In genomic region chr5:106876665-106877194, GRCh38 we compare ENCODE assay signal across 21 cellular contexts.
DNase-seq lines count a peak whose midpoint lies in the region; ATAC-seq and TF ChIP-seq lines count a peak whose summit lies in the region.
"Had no signal": no experiment of that assay in that cellular context is flagged by ENCODE, and none has a peak within 500 bp of the region (broad histone marks: within the 10 kb centered on the region; RNA-seq: fewer than 3 reads in every experiment).

No MANE protein-coding gene starts in this region.

- H3K9me3 Mint-ChIP-seq in Calu3 (ENCODE audit: low read depth, unreplicated experiment) = no peaks in the 10 kb centered on the region

- H3K4me3 ChIP-seq in fibroblast of mammary gland (ENCODE audit: control insufficient read depth, low read depth, low read length) (no peak overlapping the region), right cardiac atrium (ENCODE audit: low read length) (no peak overlapping the region)
- H3K4me3 ChIP-seq: coronary artery, esophagus squamous epithelium, heart right ventricle, mucosa of descending colon, right lobe of liver had no signal

- ATAC-seq in HG03571 (IDR thresholded peaks at IDR 0.05; ENCODE audit: unreplicated experiment) (no peak), right cardiac atrium (no peak), HG02852 (IDR thresholded peaks at IDR 0.05; ENCODE audit: unreplicated experiment) (no peak)
- ATAC-seq: mucosa of descending colon, PC-3 had no signal

- peaks cover 19% of the 10 kb centered on the region for H3K36me3 Mint-ChIP-seq in Calu3 (ENCODE audit: insufficient read depth, unreplicated experiment)

- no peaks in the 10 kb centered on the region for H3K27me3 Mint-ChIP-seq in Calu3 (ENCODE audit: unreplicated experiment)

- no peaks in the 10 kb centered on the region for H3K4me1 ChIP-seq in right cardiac atrium (ENCODE audit: control insufficient read depth, insufficient read depth, low read length)
- H3K4me1 ChIP-seq: esophagus squamous epithelium, heart right ventricle, right lobe of liver had no signal

- no TSS peak for BruUV-seq in Calu3 (replicated peaks; lab: Mats Ljungman, UMichigan)

- H3K4me1 Mint-ChIP-seq in Calu3 (ENCODE audit: low read depth, unreplicated experiment) = peaks cover 37% of the 10 kb centered on the region

- CTCF ChIA-PET in Calu3 (lab: Charles Lee) = interaction anchor here (1.4 kb wide), 1 partner anchor 422 kb away, joined by 4 read pairs; no protein-coding TSS in a partner anchor

- H3K27me3 ChIP-seq in right cardiac atrium (ENCODE audit: control insufficient read depth, insufficient read depth) = no peaks in the 10 kb centered on the region
- H3K27me3 ChIP-seq: esophagus squamous epithelium, heart right ventricle, right lobe of liver had no signal

- TF ChIP-seq RAD21 in Ishikawa (IDR thresholded peaks at IDR 0.05; ENCODE audit: low read depth) = no peak

- WGBS in right cardiac atrium = 90% methylated on average over 7 of the region's 7 CpGs

- DNase-seq in COR-L47 (lab: John Stamatoyannopoulos, UW) (peak; percentile 39), RKO (ENCODE audit: low spot score) (peak; percentile 32), fibroblast of mammary gland (ENCODE audit: low read depth) (peak; percentile 7), Calu3 (no peak), right cardiac atrium (no peak)
- DNase-seq: activated effector memory CD4-positive, alpha-beta T cell treated with anti-CD3 and anti-CD28 coated beads, Interleukin-2, amount 50 U/mL, for 16 hours; anterior cingulate cortex; esophagus squamous epithelium; heart right ventricle; NCI-H1105 treated with DMSO at 0.1 percent for 48 hours; NCI-H446 treated with DMSO at 0.1 percent for 48 hours; PC-3; right lobe of liver; stimulated activated CD4-positive, alpha-beta T cell treated with anti-CD3 and anti-CD28 coated beads, Interleukin-1b, Interleukin-23, amount 100 ng/mL, for 48 hours; substantia nigra had no signal

- no peak for TF ChIP-seq EP300 in Ishikawa (IDR thresholded peaks at IDR 0.05; ENCODE audit: borderline replicate concordance)

- no peak overlapping the region for H3K27ac Mint-ChIP-seq in Calu3 (ENCODE audit: unreplicated experiment)

- no peak overlapping the region for H3K4me3 Mint-ChIP-seq in Calu3 (ENCODE audit: low read depth, unreplicated experiment)

- TF ChIP-seq CTCF in fibroblast of mammary gland (conservative IDR thresholded peaks at IDR 0.05; ENCODE audit: control insufficient read depth, insufficient read depth, low read depth, low read length) = no peak
- no peak for TF ChIP-seq CTCF in Calu3 (IDR thresholded peaks at IDR 0.05; ENCODE audit: unreplicated experiment)

- intact Hi-C loops in Calu3 (cut with micrococcal nuclease; ENCODE audit: unreplicated experiment) = loop anchor here (10.0 kb wide), 3 partner anchors 408 to 798 kb away; partner anchors contain the start of gene EFNA5
- intact Hi-C loops in right cardiac atrium (cut with DNase I) = loop anchor here in 1 of 4 donors (10.0 kb wide), 1 partner anchor 612 kb away; no protein-coding TSS in a partner anchor

- H3K9me3 ChIP-seq in right cardiac atrium (ENCODE audit: control insufficient read depth, low read length) = no peaks in the 10 kb centered on the region
- H3K9me3 ChIP-seq: esophagus squamous epithelium, right lobe of liver had no signal

- H3K27ac ChIP-seq in right cardiac atrium (ENCODE audit: low read length) = no peak overlapping the region
- H3K27ac ChIP-seq: coronary artery, esophagus squamous epithelium, heart right ventricle, right lobe of liver, VCaP had no signal

TF ChIP-seq in Ishikawa, 13 proteins besides CTCF, POLR2A, EP300 and RAD21:
- TF ChIP-seq, protein P1, sequence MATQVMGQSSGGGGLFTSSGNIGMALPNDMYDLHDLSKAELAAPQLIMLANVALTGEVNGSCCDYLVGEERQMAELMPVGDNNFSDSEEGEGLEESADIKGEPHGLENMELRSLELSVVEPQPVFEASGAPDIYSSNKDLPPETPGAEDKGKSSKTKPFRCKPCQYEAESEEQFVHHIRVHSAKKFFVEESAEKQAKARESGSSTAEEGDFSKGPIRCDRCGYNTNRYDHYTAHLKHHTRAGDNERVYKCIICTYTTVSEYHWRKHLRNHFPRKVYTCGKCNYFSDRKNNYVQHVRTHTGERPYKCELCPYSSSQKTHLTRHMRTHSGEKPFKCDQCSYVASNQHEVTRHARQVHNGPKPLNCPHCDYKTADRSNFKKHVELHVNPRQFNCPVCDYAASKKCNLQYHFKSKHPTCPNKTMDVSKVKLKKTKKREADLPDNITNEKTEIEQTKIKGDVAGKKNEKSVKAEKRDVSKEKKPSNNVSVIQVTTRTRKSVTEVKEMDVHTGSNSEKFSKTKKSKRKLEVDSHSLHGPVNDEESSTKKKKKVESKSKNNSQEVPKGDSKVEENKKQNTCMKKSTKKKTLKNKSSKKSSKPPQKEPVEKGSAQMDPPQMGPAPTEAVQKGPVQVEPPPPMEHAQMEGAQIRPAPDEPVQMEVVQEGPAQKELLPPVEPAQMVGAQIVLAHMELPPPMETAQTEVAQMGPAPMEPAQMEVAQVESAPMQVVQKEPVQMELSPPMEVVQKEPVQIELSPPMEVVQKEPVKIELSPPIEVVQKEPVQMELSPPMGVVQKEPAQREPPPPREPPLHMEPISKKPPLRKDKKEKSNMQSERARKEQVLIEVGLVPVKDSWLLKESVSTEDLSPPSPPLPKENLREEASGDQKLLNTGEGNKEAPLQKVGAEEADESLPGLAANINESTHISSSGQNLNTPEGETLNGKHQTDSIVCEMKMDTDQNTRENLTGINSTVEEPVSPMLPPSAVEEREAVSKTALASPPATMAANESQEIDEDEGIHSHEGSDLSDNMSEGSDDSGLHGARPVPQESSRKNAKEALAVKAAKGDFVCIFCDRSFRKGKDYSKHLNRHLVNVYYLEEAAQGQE (IDR thresholded peaks at IDR 0.05; ENCODE audit: low read depth) = no peak
- no peak for TF ChIP-seq NFIC (IDR thresholded peaks at IDR 0.05)
- TF ChIP-seq, protein P2, sequence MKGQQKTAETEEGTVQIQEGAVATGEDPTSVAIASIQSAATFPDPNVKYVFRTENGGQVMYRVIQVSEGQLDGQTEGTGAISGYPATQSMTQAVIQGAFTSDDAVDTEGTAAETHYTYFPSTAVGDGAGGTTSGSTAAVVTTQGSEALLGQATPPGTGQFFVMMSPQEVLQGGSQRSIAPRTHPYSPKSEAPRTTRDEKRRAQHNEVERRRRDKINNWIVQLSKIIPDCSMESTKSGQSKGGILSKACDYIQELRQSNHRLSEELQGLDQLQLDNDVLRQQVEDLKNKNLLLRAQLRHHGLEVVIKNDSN (IDR thresholded peaks at IDR 0.05) = peak; percentile 33; the same call in 1 of the 2 replicates
- TF ChIP-seq YY1 (IDR thresholded peaks at IDR 0.05; ENCODE audit: low read depth) = 0 out of 2 replicates have a peak, but pooled peaks have one; percentile 14
- no peak for TF ChIP-seq FOXM1 (IDR thresholded peaks at IDR 0.05; ENCODE audit: borderline replicate concordance, low read depth)

Comparison
In these comparisons a context has a peak if more than half of its experiments do, and no peak if none do; other contexts are left out.
1. DNase-seq: peak in COR-L47 (single experiment), RKO (single experiment) and fibroblast of mammary gland (single experiment); none in Calu3 (single experiment) and right cardiac atrium (0 of 3).